Comparison of ENCODE assay signal across 8 cellular contexts in the genomic region with DNA sequence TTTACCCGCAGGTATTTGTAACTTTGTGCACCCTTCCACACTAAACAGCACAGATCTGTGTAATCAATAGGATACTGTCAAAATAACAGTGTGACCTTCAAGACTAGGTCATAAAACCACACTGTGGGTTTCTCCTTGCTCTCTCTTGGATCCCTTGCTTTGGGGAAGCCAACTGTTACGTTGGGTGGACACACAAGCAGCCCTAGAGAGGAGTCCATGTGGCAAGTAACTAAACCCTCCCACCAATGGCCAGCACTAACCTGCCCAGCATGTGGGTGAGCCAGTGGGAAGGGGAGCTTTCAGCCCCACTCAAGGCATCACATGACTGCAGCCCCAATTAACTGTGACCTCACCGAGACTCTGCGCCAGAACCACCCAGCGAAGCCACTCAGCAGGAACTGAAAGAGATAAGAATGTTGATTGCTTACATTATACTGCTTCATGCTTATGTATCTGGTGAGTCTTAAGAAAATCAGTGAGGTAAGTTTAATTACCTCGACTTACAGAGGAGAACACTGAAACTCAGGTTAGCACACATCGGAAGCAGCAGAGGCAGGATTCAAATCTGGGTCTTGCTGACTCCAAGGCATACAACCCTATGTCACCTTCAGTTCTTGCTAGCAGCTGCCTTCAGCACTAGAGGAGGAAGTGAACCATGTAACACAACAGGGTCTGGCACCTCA. TPM values are rescaled to one million over a fixed set of nuclear protein-coding genes. Genes with fewer than 3 reads are reported as not detected.
A peak's percentile ranks its signal among the peaks of the same experiment; 100 is the strongest.
DNase-seq lines count a peak whose midpoint lies in the region; ATAC-seq, FAIRE-seq and TF ChIP-seq lines count a peak whose summit lies in the region.

No MANE protein-coding gene starts in this region.

- H3K9me3 ChIP-seq in DOHH2 (ENCODE audit: control insufficient read depth, insufficient read depth, low read length) (no peaks in the 10 kb centered on the region; the same call in 1 of the 2 replicates), T-helper 17 cell (ENCODE audit: control insufficient read depth, low read length, poor library complexity, severe bottlenecking) (no peaks in the 10 kb centered on the region), right lobe of liver (no peaks in the 10 kb centered on the region), MM.1S (replicated peaks; ENCODE audit: insufficient read depth, low read length) (no peaks in the 10 kb centered on the region)

- no peak overlapping the region for H3K27ac ChIP-seq in DOHH2 (ENCODE audit: low read depth, low read length)
- H3K27ac ChIP-seq in right lobe of liver = no peak overlapping the region
- H3K27ac ChIP-seq in MM.1S (ENCODE audit: low read length) = no peak overlapping the region

- no peaks in the 10 kb centered on the region for H4K20me1 ChIP-seq in DOHH2 (ENCODE audit: control insufficient read depth, insufficient read depth, low read depth, low read length)
- H4K20me1 ChIP-seq in MM.1S (ENCODE audit: insufficient read depth, low read length) = no peaks in the 10 kb centered on the region

- H3K9me2 ChIP-seq in DOHH2 (replicated peaks; ENCODE audit: control insufficient read depth, low read length) (no peaks in the 10 kb centered on the region), MM.1S (replicated peaks; ENCODE audit: insufficient read depth, low read length) (no peaks in the 10 kb centered on the region)

- peaks cover 25% of the 10 kb centered on the region for H3K27me3 ChIP-seq in DOHH2 (ENCODE audit: control insufficient read depth, low read length)
- H3K27me3 ChIP-seq in right lobe of liver = no peaks in the 10 kb centered on the region
- H3K27me3 ChIP-seq in MM.1S (replicated peaks; ENCODE audit: insufficient read depth, low read length) = peaks cover 61% of the 10 kb centered on the region

- H3K4me3 ChIP-seq in DOHH2 (ENCODE audit: low read length) (no peak overlapping the region), right lobe of liver (no peak overlapping the region), MM.1S (ENCODE audit: low read length) (no peak overlapping the region)

- H3K4me1 ChIP-seq in DOHH2 (ENCODE audit: control insufficient read depth, low read length) = peaks cover 12% of the 10 kb centered on the region
- H3K4me1 ChIP-seq in right lobe of liver = no peaks in the 10 kb centered on the region
- no peaks in the 10 kb centered on the region for H3K4me1 ChIP-seq in MM.1S (ENCODE audit: low read length)

- H3K36me3 ChIP-seq in DOHH2 (ENCODE audit: control insufficient read depth, low read length) (no peaks in the 10 kb centered on the region), right lobe of liver (no peaks in the 10 kb centered on the region), MM.1S (replicated peaks; ENCODE audit: insufficient read depth, low read length) (no peaks in the 10 kb centered on the region)

- peak overlapping the region; percentile 89 for H3K27ac Mint-ChIP-seq in T-helper 17 cell

- FAIRE-seq in D721Med (lab: Jason Lieb, UNC) = no peak

- no peak for TF ChIP-seq CTCF in DOHH2 (IDR thresholded peaks at IDR 0.05; ENCODE audit: low read depth, low read length, poor library complexity, severe bottlenecking)
- no peak for TF ChIP-seq CTCF in right lobe of liver (IDR thresholded peaks at IDR 0.05)
- no peak for TF ChIP-seq CTCF in D721Med (IDR thresholded peaks at IDR 0.05; ENCODE audit: insufficient read depth, missing control alignments)
- no peak for TF ChIP-seq CTCF in MM.1S (IDR thresholded peaks at IDR 0.05; ENCODE audit: low read length)

- H2AFZ ChIP-seq in MM.1S (ENCODE audit: low read length) = no peak overlapping the region

- WGBS in right lobe of liver (ENCODE audit: insufficient coverage, low coverage, low lambda C conversion rate, missing lambda C conversion rate) = 71% methylated on average over 6 of the region's 7 CpGs

- peak; percentile 85 for ATAC-seq in GM19438 (IDR thresholded peaks at IDR 0.05; ENCODE audit: low read depth, unreplicated experiment)
- ATAC-seq in HG03342 (IDR thresholded peaks at IDR 0.05; ENCODE audit: unreplicated experiment) = peak; percentile 84
- ATAC-seq in T-helper 17 cell = peak; percentile 85
- ATAC-seq in right lobe of liver = peak; percentile 13 to 51 (median 28)

- H3K9ac ChIP-seq in MM.1S (ENCODE audit: low read length) = no peak overlapping the region

- peaks cover 26% of the 10 kb centered on the region for H3K4me1 Mint-ChIP-seq in T-helper 17 cell

- intact Hi-C loops in right lobe of liver (cut with DNase I) = no loop called here

- H3K27me3 Mint-ChIP-seq in T-helper 17 cell = no peaks in the 10 kb centered on the region

- DNase-seq in T-helper 17 cell (peak in 1 of 3 donors; percentile 34), right lobe of liver (no peak), D721Med (ENCODE audit: insufficient read length, low spot score) (no peak), GOT3 (lab: John Stamatoyannopoulos, UW) (no peak), MM.1S (no peak)

- no peak for TF ChIP-seq POLR2A in right lobe of liver (IDR thresholded peaks at IDR 0.05)

- H3F3A ChIP-seq in DOHH2 (ENCODE audit: control insufficient read depth, insufficient read depth) (no peaks in the 10 kb centered on the region), MM.1S (ENCODE audit: insufficient read depth, low read length) (no peaks in the 10 kb centered on the region)

- no peaks in the 10 kb centered on the region for H3K36me3 Mint-ChIP-seq in T-helper 17 cell (ENCODE audit: low read depth)

- H3K79me2 ChIP-seq in DOHH2 (ENCODE audit: control insufficient read depth, low read length) (no peaks in the 10 kb centered on the region), MM.1S (ENCODE audit: low read length) (no peaks in the 10 kb centered on the region)

- H3K4me3 Mint-ChIP-seq in T-helper 17 cell = peak overlapping the region; percentile 88

- H3K4me2 ChIP-seq in DOHH2 (ENCODE audit: low read length) (peak overlapping the region; percentile 20; the same call in 1 of the 2 replicates), MM.1S (ENCODE audit: low read depth, low read length) (no peak overlapping the region)

RNA-seq across cellular contexts. Expression of a gene that starts 9.4 kb away (rescaled TPM):
- total RNA-seq in T-helper 17 cell (100 to 1,000 TPM; 154 to 177 TPM), right lobe of liver (10 to 100 TPM; 12.3 to 20.6 (median 17.7) TPM)

Comparison
In these comparisons a context has a peak if more than half of its experiments do, and no peak if none do; other contexts are left out.
1. ATAC-seq: peak in every context shown above with its lines; median percentile 85 in GM19438; 85 in T-helper 17 cell; 84 in HG03342; 28 in right lobe of liver.
2. RNA of a gene that starts 9.4 kb away (total RNA-seq): 154 to 177 TPM in T-helper 17 cell; 12.3 to 20.6 TPM in right lobe of liver; every median in the first group is over 4 times any median in the second.